ENCODE assay signal across 8 cellular contexts in genomic region chr19:3034845-3035541, GRCh38. TPM values are rescaled to one million over a fixed set of nuclear protein-coding genes. Genes with fewer than 3 reads are reported as not detected.
DNase-seq lines count a peak whose midpoint lies in the region; ATAC-seq and TF ChIP-seq lines count a peak whose summit lies in the region.

No MANE protein-coding gene starts in this region.

- CTCF ChIA-PET in PC-9 (lab: Charles Lee) = interaction anchor here (0.7 kb wide), 1 partner anchor 608 kb away, joined by 3 read pairs; the partner anchor contains the start of gene TIMM13

- TSS peak; percentile 100 for BruUV-seq in PC-9 (replicated peaks; lab: Mats Ljungman, UMichigan)

- H3K4me2 ChIP-seq in PC-9 = peak overlapping the region; percentile 86

- no peaks in the 10 kb centered on the region for H3K36me3 ChIP-seq in PC-9 (ENCODE audit: low read depth)
- H3K36me3 ChIP-seq in kidney epithelial cell (ENCODE audit: control insufficient read depth, insufficient read depth, low read length) = no peaks in the 10 kb centered on the region

- H2AFZ ChIP-seq in PC-9 = peak overlapping the region; percentile 80

- H3K79me2 ChIP-seq in PC-9 (ENCODE audit: low read depth) = no peaks in the 10 kb centered on the region

- TF ChIP-seq CTCF in PC-9 (conservative IDR thresholded peaks at IDR 0.05) = no peak
- no peak for TF ChIP-seq CTCF in astrocyte of the spinal cord (IDR thresholded peaks at IDR 0.05; ENCODE audit: low read depth, low read length)
- no peak for TF ChIP-seq CTCF in kidney epithelial cell (IDR thresholded peaks at IDR 0.05; ENCODE audit: insufficient read depth, low read length, poor library complexity, severe bottlenecking)

- H3K27ac ChIP-seq in PC-9 = peak overlapping the region; percentile 52; the same call in 1 of the 2 replicates

- no peak for ATAC-seq in GM18517 (IDR thresholded peaks at IDR 0.05; ENCODE audit: unreplicated experiment)
- ATAC-seq in GM21737 (IDR thresholded peaks at IDR 0.05; ENCODE audit: unreplicated experiment) = no peak

- H3K27me3 ChIP-seq in PC-9 (ENCODE audit: insufficient read depth, low read depth) = no peaks in the 10 kb centered on the region
- H3K27me3 ChIP-seq in kidney epithelial cell (ENCODE audit: control insufficient read depth, insufficient read depth, low read length) = peaks cover 24% of the 10 kb centered on the region

- in situ Hi-C loops in astrocyte of the spinal cord (cut with HindIII; ENCODE audit: low sequenced_read_pairs) = no loop called here

- intact Hi-C loops in PC-9 (cut with micrococcal nuclease; ENCODE audit: unreplicated experiment) = loop anchor here (5.0 kb wide), 2 partner anchors 58 to 83 kb away; partner anchors contain the start of gene TLE6

- no peaks in the 10 kb centered on the region for H4K20me1 ChIP-seq in PC-9 (ENCODE audit: insufficient read depth)

- H3K4me1 ChIP-seq in PC-9 (replicated peaks; ENCODE audit: insufficient read depth) = peaks cover 8% of the 10 kb centered on the region; the same call in 1 of the 2 replicates

- H3F3A ChIP-seq in PC-9 (ENCODE audit: insufficient read depth, low read depth) = peaks cover 15% of the 10 kb centered on the region

- DNase-seq in stimulated activated CD4-positive, alpha-beta T cell treated with anti-CD3 and anti-CD28 coated beads, Interleukin-12 subunit alpha, Interleukin-12 subunit beta, amount 100 ng/mL, for 48 hours (ENCODE audit: low read depth in 2 of 3, low spot score in 1 of 3) = peak in 2 of 3 donors; percentile 27 to 42
- DNase-seq in stimulated activated CD4-positive, alpha-beta T cell treated with anti-CD3 and anti-CD28 coated beads, Interleukin-12 subunit alpha, Interleukin-12 subunit beta, amount 100 ng/mL, for 4 hours = no peak
- DNase-seq in PC-9 (peak in 1 of 2 experiments; percentile 24), astrocyte of the spinal cord (ENCODE audit: low read depth, low spot score) (peak; percentile 45), kidney epithelial cell (ENCODE audit: low read depth) (no peak)
- DNase-seq in stimulated activated CD8-positive, alpha-beta memory T cell treated with anti-CD3 and anti-CD28 coated beads, Interleukin-4, amount 100 ng/mL, for 48 hours = peak; percentile 67

- H3K4me3 ChIP-seq in PC-9 (peak overlapping the region; percentile 72), astrocyte of the spinal cord (ENCODE audit: low read depth, low read length) (peak overlapping the region; percentile 56), kidney epithelial cell (ENCODE audit: low read depth, low read length) (peak overlapping the region; percentile 36)

- no peaks in the 10 kb centered on the region for H3K9me3 ChIP-seq in PC-9 (ENCODE audit: insufficient read depth, low read depth)

- H3K9me2 ChIP-seq in PC-9 (ENCODE audit: insufficient read depth) = no peaks in the 10 kb centered on the region

- POLR2A ChIA-PET in PC-9 (lab: Charles Lee; ENCODE audit: unreplicated experiment) = interaction anchor here (0.5 to 0.7 kb wide), 2 partner anchors 107 to 340 kb away, joined by 5 to 12 read pairs; no protein-coding TSS in a partner anchor

RNA-seq across cellular contexts. Expression of gene TLE2, which starts 5.9 kb away (rescaled TPM):
- total RNA-seq in PC-9 (2021) (13.7 and 21.8 TPM in 2 replicates), kidney epithelial cell (9.4 and 23.3 TPM in 2 replicates)

RNA-seq across cellular contexts. Expression of gene TLE5, which starts 27.3 kb away (rescaled TPM):
- total RNA-seq in PC-9 (2021) = 210 and 217 TPM in 2 replicates
- total RNA-seq in kidney epithelial cell = 340 and 353 TPM in 2 replicates

RNA-seq across cellular contexts. Expression of gene TLE6, which starts 57.6 kb away (rescaled TPM):
- total RNA-seq in PC-9 (2021) = 0.90 and 1.1 TPM in 2 replicates
- 0.50 and 2.2 TPM in 2 replicates for total RNA-seq in kidney epithelial cell

RNA-seq across cellular contexts. Expression of gene GNA11, which starts 59.2 kb away (rescaled TPM):
- total RNA-seq in PC-9 (2021) (36.9 and 38.8 TPM in 2 replicates), kidney epithelial cell (59.4 and 78.2 TPM in 2 replicates)

Comparison
In these comparisons a context has a peak if more than half of its experiments do, and no peak if none do; other contexts are left out.
1. DNase-seq: peak in stimulated activated CD4-positive, alpha-beta T cell treated with anti-CD3 and anti-CD28 coated beads, Interleukin-12 subunit alpha, Interleukin-12 subunit beta, amount 100 ng/mL, for 48 hours (2 of 3), astrocyte of the spinal cord (single experiment) and stimulated activated CD8-positive, alpha-beta memory T cell treated with anti-CD3 and anti-CD28 coated beads, Interleukin-4, amount 100 ng/mL, for 48 hours (single experiment); none in stimulated activated CD4-positive, alpha-beta T cell treated with anti-CD3 and anti-CD28 coated beads, Interleukin-12 subunit alpha, Interleukin-12 subunit beta, amount 100 ng/mL, for 4 hours (single experiment) and kidney epithelial cell (single experiment).
2. Peak in every context shown above with its lines, with median percentiles within 50 percentile points of each other: H3K4me3 ChIP-seq.